ENCODE assay signal across 1 cellular context in the genomic region with DNA sequence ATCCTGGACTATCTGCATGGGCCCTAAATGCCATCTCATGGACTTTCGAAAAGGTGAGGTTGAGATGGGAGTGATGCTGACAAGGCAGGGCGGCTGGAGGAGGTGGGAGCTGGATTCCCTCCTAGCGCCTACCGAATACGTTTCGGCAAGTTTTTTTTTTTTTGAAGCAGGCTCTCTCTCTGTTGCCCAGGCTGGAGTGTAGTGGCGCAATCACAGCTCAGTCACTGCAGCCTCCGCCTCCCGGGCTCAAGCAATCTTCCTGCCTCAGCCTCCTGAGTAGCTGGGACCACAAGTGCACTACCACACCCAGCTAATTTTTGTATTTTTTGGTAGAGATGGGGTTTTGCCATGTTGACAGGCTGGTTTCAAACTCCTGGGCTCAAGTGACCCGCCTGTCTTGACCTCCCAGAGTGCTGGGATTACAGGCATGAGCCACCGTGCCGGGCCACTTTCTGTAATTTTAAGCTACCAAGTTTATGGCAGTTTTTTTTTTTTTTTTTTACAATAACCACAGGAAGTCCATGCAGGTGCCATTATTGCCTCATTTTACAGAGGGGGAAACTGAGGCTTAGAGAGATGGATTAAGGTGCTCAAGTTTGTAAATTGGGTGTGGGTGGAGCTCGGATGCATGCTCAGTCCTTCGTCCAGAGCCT.
TF ChIP-seq lines count a peak whose summit lies in the region.

No MANE protein-coding gene starts in this region.

TF ChIP-seq in GM23338, 12 proteins besides CTCF, POLR2A, EP300 and RAD21 (continued from another document):
- no peak for TF ChIP-seq NANOG (IDR thresholded peaks at IDR 0.05; ENCODE audit: borderline replicate concordance)
- TF ChIP-seq REST (IDR thresholded peaks at IDR 0.05; ENCODE audit: unreplicated experiment), result no peak
- TF ChIP-seq CREB1 (CRISPR knock-in tag; IDR thresholded peaks at IDR 0.05; ENCODE audit: low read depth), result no peak
- TF ChIP-seq STAT1 (IDR thresholded peaks at IDR 0.05; ENCODE audit: unreplicated experiment), result no peak
- no peak for TF ChIP-seq EZH2phosphoT487 (IDR thresholded peaks at IDR 0.05; ENCODE audit: unreplicated experiment)
- TF ChIP-seq JUNB (IDR thresholded peaks at IDR 0.05; ENCODE audit: unreplicated experiment), result no peak
- no peak for TF ChIP-seq ZNF331 (CRISPR knock-in tag; IDR thresholded peaks at IDR 0.05; ENCODE audit: low read depth)
- TF ChIP-seq POLR2AphosphoS5 (IDR thresholded peaks at IDR 0.05; ENCODE audit: low read depth), result no peak
- TF ChIP-seq ZNF114 (CRISPR knock-in tag; IDR thresholded peaks at IDR 0.05), result no peak
- TF ChIP-seq, protein P1, sequence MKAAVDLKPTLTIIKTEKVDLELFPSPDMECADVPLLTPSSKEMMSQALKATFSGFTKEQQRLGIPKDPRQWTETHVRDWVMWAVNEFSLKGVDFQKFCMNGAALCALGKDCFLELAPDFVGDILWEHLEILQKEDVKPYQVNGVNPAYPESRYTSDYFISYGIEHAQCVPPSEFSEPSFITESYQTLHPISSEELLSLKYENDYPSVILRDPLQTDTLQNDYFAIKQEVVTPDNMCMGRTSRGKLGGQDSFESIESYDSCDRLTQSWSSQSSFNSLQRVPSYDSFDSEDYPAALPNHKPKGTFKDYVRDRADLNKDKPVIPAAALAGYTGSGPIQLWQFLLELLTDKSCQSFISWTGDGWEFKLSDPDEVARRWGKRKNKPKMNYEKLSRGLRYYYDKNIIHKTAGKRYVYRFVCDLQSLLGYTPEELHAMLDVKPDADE (IDR thresholded peaks at IDR 0.05), result no peak
